Comparison of ENCODE assay signal across 24 cellular contexts in genomic region chr7:139182363-139182762, GRCh38. TPM values are rescaled to one million over a fixed set of nuclear protein-coding genes. Genes with fewer than 3 reads are reported as not detected.
DNase-seq lines count a peak whose midpoint lies in the region; ATAC-seq, FAIRE-seq and TF ChIP-seq lines count a peak whose summit lies in the region.
"Had no signal": no experiment of that assay in that cellular context is flagged by ENCODE, and none has a peak within 500 bp of the region (broad histone marks: within the 10 kb centered on the region; RNA-seq: fewer than 3 reads in every experiment).

No MANE protein-coding gene starts in this region.

- no peak overlapping the region for H2BK12ac ChIP-seq in H1 (ENCODE audit: low read depth, low read length)

- WGBS in H1 (ENCODE audit: extremely low coverage in 1 of 2, insufficient coverage in 1 of 2, insufficient read length in 1 of 2, insufficient replicate concordance in 2 of 2, low coverage in 1 of 2, low lambda C conversion rate in 2 of 2, missing lambda C conversion rate in 1 of 2), 2 experiments, result 0% methylated on average over 1 of the region's 1 CpG; no CpG with 5 or more reads in 1 of the 2 experiments

- H3K4me1 ChIP-seq in A673 (ENCODE audit: insufficient read depth, low read length, poor library complexity, severe bottlenecking) (peaks cover 10% of the 10 kb centered on the region), HUES6 (ENCODE audit: control insufficient read depth, insufficient read depth, low read length) (peaks cover 36% of the 10 kb centered on the region), H1 (replicated peaks in 1 of 4; ENCODE audit: control insufficient read depth in 3 of 4, insufficient read depth in 4 of 4, low read length in 3 of 4) (peaks cover 0 to 14% (median 6%) of the 10 kb centered on the region in 4 experiments; a peak in 5 of 7 replicates)

- CTCF ChIA-PET in A673 (lab: Charles Lee), result no interaction called here
- CTCF ChIA-PET in H1 (lab: Charles Lee; ENCODE audit: partially characterized antibody), result no interaction called here

- no peaks in the 10 kb centered on the region for H3K79me1 ChIP-seq in H1 (ENCODE audit: low read depth, low read length)

- H2BK5ac ChIP-seq in H1 (ENCODE audit: low read depth, low read length), result peak overlapping the region; percentile 82; the same call in 1 of the 2 replicates

- no peaks in the 10 kb centered on the region for H3K9me3 ChIP-seq in A673 (ENCODE audit: low read depth, low read length, poor library complexity, severe bottlenecking)
- H3K9me3 ChIP-seq in HUES6 (ENCODE audit: control insufficient read depth, insufficient read depth, low read depth, low read length), result no peaks in the 10 kb centered on the region
- H3K9me3 ChIP-seq in H1 (ENCODE audit: insufficient read depth in 2 of 2, low read depth in 1 of 2, low read length in 1 of 2), result no peaks in the 10 kb centered on the region
- H3K9me3 ChIP-seq: BE2C, SK-N-SH had no signal

- no peak for TF ChIP-seq EP300 in H1 (IDR thresholded peaks at IDR 0.05; ENCODE audit: borderline replicate concordance in 1 of 2, low read depth in 2 of 2, low read length in 2 of 2)

- no peak overlapping the region for H4K8ac ChIP-seq in H1 (ENCODE audit: extremely low read depth, insufficient read depth, low read length)

- H3K4ac ChIP-seq in H1 (replicated peaks; ENCODE audit: insufficient read length, low read depth, low read length), result no peak overlapping the region

- peak; percentile 81 for FAIRE-seq in H1 (lab: Jason Lieb, UNC)

- H3K27ac ChIP-seq in A673 (ENCODE audit: low read depth, low read length, poor library complexity, severe bottlenecking) (no peak overlapping the region), HUES6 (ENCODE audit: low read depth, low read length) (peak overlapping the region; percentile 84; the same call in 1 of the 2 replicates), H1 (ENCODE audit: low read depth, low read length) (no peak overlapping the region)

- H3K79me2 ChIP-seq in H1 (ENCODE audit: control insufficient read depth in 1 of 2, insufficient read depth in 2 of 2, low read length in 2 of 2), result no peaks in the 10 kb centered on the region

- no peaks in the 10 kb centered on the region for H4K20me1 ChIP-seq in H1 (replicated peaks in 1 of 2; ENCODE audit: control insufficient read depth in 1 of 2, insufficient read depth in 2 of 2, low read length in 2 of 2)

- DNase-seq in A673 (ENCODE audit: low spot score) (peak; percentile 76), H1 (ENCODE audit: low read depth in 1 of 2, low spot score in 2 of 2) (no peak), iPS-NIHi11 (ENCODE audit: low spot score) (peak; percentile 35), DMS53 treated with DMSO at 0.1 percent for 48 hours (lab: John Stamatoyannopoulos, UW; ENCODE audit: unreplicated experiment) (no peak), NCI-H82 treated with DMSO at 0.1 percent for 48 hours (lab: John Stamatoyannopoulos, UW; ENCODE audit: unreplicated experiment) (no peak)
- DNase-seq in activated CD4-positive, alpha-beta T cell treated with anti-CD3 and anti-CD28 coated beads for 48 hours, result no peak
- DNase-seq: BE2C; CD4-positive, CD25-positive, alpha-beta regulatory T cell; COR-L47; DMS 273 treated with DMSO at 0.1 percent for 48 hours; GF-D8; HCEC 1CT; KBM-7; NCI-H187; NCI-H2107; NCI-H2227 treated with DMSO at 0.1 percent for 48 hours; NCI-H510A treated with DMSO at 0.1 percent for 48 hours; NCI-H774; PC-3; RPMI8226; SHP77 treated with DMSO at 0.1 percent for 48 hours; SK-N-SH had no signal

- no peak for TF ChIP-seq RAD21 in H1 (IDR thresholded peaks at IDR 0.05 in 1 of 2, conservative IDR thresholded peaks at IDR 0.05 in 1 of 2; ENCODE audit: low read depth in 2 of 2, low read length in 2 of 2)

- H3K23me2 ChIP-seq in H1 (ENCODE audit: low read depth, low read length), result no peaks in the 10 kb centered on the region

- no peak for ATAC-seq in HG02852 (IDR thresholded peaks at IDR 0.05; ENCODE audit: unreplicated experiment)
- ATAC-seq: PC-3 had no signal

- no peak overlapping the region for H4K5ac ChIP-seq in H1 (ENCODE audit: insufficient read length, low read depth, low read length)

- H3K4me3 ChIP-seq in A673 (ENCODE audit: low read depth, low read length, poor library complexity, severe bottlenecking), result no peak overlapping the region
- peak overlapping the region; percentile 17; the same call in 1 of the 2 replicates for H3K4me3 ChIP-seq in HUES6 (ENCODE audit: low read depth, low read length)
- peak overlapping the region in 1 of 4 experiments; percentile 47; a peak in 2 of 8 replicates for H3K4me3 ChIP-seq in H1 (ENCODE audit: extremely low read depth in 1 of 4, insufficient read depth in 2 of 4, low read depth in 3 of 4, low read length in 4 of 4)

- no peak overlapping the region for H4K91ac ChIP-seq in H1 (replicated peaks; ENCODE audit: insufficient read length, low read length)

- peak overlapping the region; percentile 40 to 59; a peak in 3 of 4 replicates for H3K4me2 ChIP-seq in H1 (ENCODE audit: insufficient read depth in 1 of 2, low read depth in 2 of 2, low read length in 2 of 2)
- H3K4me2 ChIP-seq: SK-N-SH had no signal

- BruUV-seq in A673 (replicated peaks; lab: Mats Ljungman, UMichigan), result no TSS peak

- no peak overlapping the region for H3K18ac ChIP-seq in H1 (ENCODE audit: extremely low read depth, low read length)

- TF ChIP-seq POLR2A in H1 (IDR thresholded peaks at IDR 0.05; ENCODE audit: control extremely low read depth in 1 of 2, low read depth in 2 of 2, low read length in 2 of 2), result no peak

- H3K9ac ChIP-seq in HUES6 (ENCODE audit: low read length), result peak overlapping the region; percentile 46
- no peak overlapping the region for H3K9ac ChIP-seq in H1 (replicated peaks in 1 of 4; ENCODE audit: extremely low read depth in 1 of 4, low read depth in 3 of 4, low read length in 3 of 4)
- H3K9ac ChIP-seq: SK-N-SH had no signal

- no peak overlapping the region for H2AFZ ChIP-seq in H1 (ENCODE audit: low read length)

- no peak overlapping the region for H3K14ac ChIP-seq in H1 (ENCODE audit: insufficient read length)

- H2BK120ac ChIP-seq in H1 (replicated peaks; ENCODE audit: low read depth, low read length), result no peak overlapping the region

- POLR2A ChIA-PET in A673 (lab: Charles Lee; ENCODE audit: low non-redundant PET) (no interaction called here), H1 (lab: Charles Lee; ENCODE audit: partially characterized antibody) (interaction anchor here (0.8 kb wide), 1 partner anchor 49 kb away, joined by 3 read pairs; the partner anchor contains the start of gene UBN2)

- no peaks in the 10 kb centered on the region for H3K27me3 ChIP-seq in A673 (replicated peaks; ENCODE audit: insufficient read depth, low read depth, low read length, poor library complexity)
- no peaks in the 10 kb centered on the region for H3K27me3 ChIP-seq in HUES6 (ENCODE audit: control insufficient read depth, insufficient read depth, low read length)
- H3K27me3 ChIP-seq in H1 (replicated peaks in 1 of 4; ENCODE audit: control insufficient read depth in 3 of 4, extremely low read depth in 1 of 4, insufficient read depth in 3 of 4, low read length in 3 of 4), result no peaks in the 10 kb centered on the region
- H3K27me3 ChIP-seq: BE2C had no signal

- intact Hi-C loops in A673 (cut with micrococcal nuclease; ENCODE audit: unreplicated experiment), result no loop called here

- H3K36me3 ChIP-seq in A673 (ENCODE audit: insufficient read depth, low read length, poor library complexity, severe bottlenecking) (no peaks in the 10 kb centered on the region), HUES6 (ENCODE audit: control insufficient read depth, insufficient read depth, low read length) (no peaks in the 10 kb centered on the region), H1 (ENCODE audit: control insufficient read depth in 2 of 4, insufficient read depth in 4 of 4, low read length in 3 of 4) (0 out of 8 replicates have a peak, but pooled peaks cover 0 to 3% (median 0%) of the 10 kb centered on the region in 4 experiments)

- H2BK15ac ChIP-seq in H1 (ENCODE audit: low read length), result no peak overlapping the region

- H3K56ac ChIP-seq in H1 (replicated peaks; ENCODE audit: insufficient read length, low read depth, low read length), result no peak overlapping the region

- TF ChIP-seq CTCF in A673 (conservative IDR thresholded peaks at IDR 0.05; ENCODE audit: low read depth, low read length) (no peak), H1 (IDR thresholded peaks at IDR 0.05; ENCODE audit: control extremely low read depth in 1 of 3, insufficient read depth in 1 of 3, low read depth in 1 of 3, low read length in 3 of 3) (no peak)

- H3K23ac ChIP-seq in H1 (ENCODE audit: insufficient read length), result no peak overlapping the region

- no peak overlapping the region for H2BK20ac ChIP-seq in H1 (ENCODE audit: low read length)

- H2AK5ac ChIP-seq in H1 (ENCODE audit: low read depth, low read length), result no peak overlapping the region

TF ChIP-seq in H1, 55 proteins besides CTCF, POLR2A, EP300 and RAD21:
- TF ChIP-seq CHD2 (IDR thresholded peaks at IDR 0.05; ENCODE audit: low read length) (no peak), ASH2L (IDR thresholded peaks at IDR 0.05; ENCODE audit: low read length) (no peak), TEAD4 (IDR thresholded peaks at IDR 0.05; ENCODE audit: low read depth, low read length) (no peak), BRCA1 (IDR thresholded peaks at IDR 0.05; ENCODE audit: low read depth, low read length) (0 out of 2 replicates have a peak, but pooled peaks have one; percentile 54)
TF ChIP-seq in H1: peak in this region for 1.

RNA-seq across cellular contexts. Expression of gene UBN2, which starts 48.7 kb away (rescaled TPM):
- 13.8 and 14.5 TPM in 2 replicates for total RNA-seq in A673 (2021)
- total RNA-seq in H1 (2021; fragmentation: NEBNext Ultra II Directional; extraction: Animal tissue kit (Norgen Biotek cat#: 25700)), result 36.7 and 39.6 TPM in 2 replicates
- polyA plus RNA-seq in H1 (2011; rRNA removed), result 2.6 and 4.1 TPM in 2 replicates
- 4.3 TPM for polyA plus RNA-seq in H1 (2011; cell fraction: cytosol; rRNA removed)
- 4.4 TPM for polyA plus RNA-seq in H1 (2011; cell fraction: nucleus; rRNA removed)
- polyA plus RNA-seq in H1 (2012, experiment 1 of 2), result 3.3 to 7.7 TPM (median 4.6 TPM) in 4 replicates
- polyA plus RNA-seq in H1 (2012, experiment 2 of 2), result 0.34 TPM
- 10.8 TPM for polyA plus RNA-seq in H1 (2013, experiment 1 of 2)
- 9.2 TPM for polyA plus RNA-seq in H1 (2013, experiment 2 of 2)
- polyA minus RNA-seq in H1 (2011; rRNA and poly(A)+ RNA removed), result 21.8 and 24.8 TPM in 2 replicates
- polyA minus RNA-seq in H1 (2011; cell fraction: cytosol; rRNA and poly(A)+ RNA removed), result 12.6 TPM
- 26.3 TPM for polyA minus RNA-seq in H1 (2011; cell fraction: nucleus; rRNA and poly(A)+ RNA removed)

Comparison
In these comparisons a context has a peak if more than half of its experiments do, and no peak if none do; other contexts are left out.
1. DNase-seq: peak in A673 (single experiment) and iPS-NIHi11 (single experiment); none in H1 (0 of 2), DMS53 treated with DMSO at 0.1 percent for 48 hours (single experiment), NCI-H82 treated with DMSO at 0.1 percent for 48 hours (single experiment) and activated CD4-positive, alpha-beta T cell treated with anti-CD3 and anti-CD28 coated beads for 48 hours (single experiment).